Comparison of ENCODE assay signal across 9 cellular contexts in genomic region chr7:100866721-100867039, GRCh38. TPM values are rescaled to one million over a fixed set of nuclear protein-coding genes. Genes with fewer than 3 reads are reported as not detected.
A peak's percentile ranks its signal among the peaks of the same experiment; 100 is the strongest.
DNase-seq lines count a peak whose midpoint lies in the region; ATAC-seq, FAIRE-seq and TF ChIP-seq lines count a peak whose summit lies in the region.
"Had no signal": no experiment of that assay in that cellular context is flagged by ENCODE, and none has a peak within 500 bp of the region (broad histone marks: within the 10 kb centered on the region; RNA-seq: fewer than 3 reads in every experiment).

No MANE protein-coding gene starts in this region.

- POLR2A ChIA-PET in A549 (lab: Yijun Ruan, JAX), result interaction anchor here (0.8 to 1.0 kb wide), 3 partner anchors 8 to 161 kb away, joined by 3 to 4 read pairs (median 3); partner anchors contain the start of genes POP7 and SRRT

- TF ChIP-seq RAD21 in A549 (conservative IDR thresholded peaks at IDR 0.05 in 1 of 2, IDR thresholded peaks at IDR 0.05 in 1 of 2), result no peak

- H3K36me3 ChIP-seq in muscle layer of colon (ENCODE audit: insufficient read depth, low read length), result peaks cover 17% of the 10 kb centered on the region

- H3K27ac ChIP-seq in A549, result peak overlapping the region; percentile 95 to 98
- peak overlapping the region; percentile 90 for H3K27ac ChIP-seq in HL-60 (replicated peaks)
- H3K27ac ChIP-seq in muscle layer of colon (ENCODE audit: low read depth, low read length), result peak overlapping the region; percentile 99

- DNase-seq in A549 (ENCODE audit: low read depth in 1 of 2, low spot score in 1 of 2), result no peak
- no peak for DNase-seq in HL-60 (ENCODE audit: low read depth in 1 of 2, low spot score in 1 of 2)
- DNase-seq in cardiac fibroblast (ENCODE audit: low read depth in 2 of 2), result no peak
- DNase-seq in H4 (ENCODE audit: low spot score), result no peak
- DNase-seq in NCI-H1417 (lab: John Stamatoyannopoulos, UW), result no peak
- DNase-seq in left lobe of liver (ENCODE audit: low spot score), result no peak

- peak overlapping the region; percentile 80 for H3K4me2 ChIP-seq in A549

- no peaks in the 10 kb centered on the region for H3K27me3 ChIP-seq in HL-60 (ENCODE audit: insufficient read depth, poor library complexity, severe bottlenecking)
- no peaks in the 10 kb centered on the region for H3K27me3 ChIP-seq in muscle layer of colon (ENCODE audit: control insufficient read depth in 1 of 2, insufficient read depth in 2 of 2, low read length in 2 of 2)

- TF ChIP-seq CTCF in A549 (IDR thresholded peaks at IDR 0.05) (no peak), HL-60 (IDR thresholded peaks at IDR 0.05; ENCODE audit: insufficient read depth, low read length) (no peak), cardiac fibroblast (IDR thresholded peaks at IDR 0.05; ENCODE audit: low read depth, low read length) (no peak)

- H3K9me3 ChIP-seq in A549, result no peaks in the 10 kb centered on the region
- H3K9me3 ChIP-seq in muscle layer of colon (ENCODE audit: low read length), result no peaks in the 10 kb centered on the region

- 79% methylated on average over 5 of the region's 5 CpGs for WGBS in A549 (ENCODE audit: missing lambda C conversion rate)

- ATAC-seq in A549 (no peak), left lobe of liver (no peak), GM21576 (IDR thresholded peaks at IDR 0.05; ENCODE audit: unreplicated experiment) (no peak)

- no peak for TF ChIP-seq EP300 in A549 (IDR thresholded peaks at IDR 0.05)

- CTCF ChIA-PET in A549 (lab: Yijun Ruan, JAX), result interaction anchor here (1.0 to 1.6 kb wide), 2 partner anchors 9 to 15 kb away, joined by 3 to 6 read pairs; partner anchors contain the start of gene SLC12A9

- peak overlapping the region; percentile 69 for H3K4me3 ChIP-seq in A549
- peak overlapping the region; percentile 66 for H3K4me3 ChIP-seq in HL-60 (replicated peaks; ENCODE audit: insufficient read depth, low read length)
- H3K4me3 ChIP-seq in cardiac fibroblast (replicated peaks in 1 of 2; ENCODE audit: low read depth in 2 of 2, low read length in 2 of 2), result peak overlapping the region; percentile 96 to 97
- H3K4me3 ChIP-seq in muscle layer of colon (ENCODE audit: low read depth in 1 of 2, low read length in 2 of 2), result peak overlapping the region; percentile 81 to 90

- no peak for TF ChIP-seq POLR2A in A549 (IDR thresholded peaks at IDR 0.05; ENCODE audit: low read length)

- peaks cover 22% of the 10 kb centered on the region for H3K4me1 ChIP-seq in A549
- H3K4me1 ChIP-seq in muscle layer of colon (ENCODE audit: insufficient read depth, low read length), result peaks cover 25% of the 10 kb centered on the region

- FAIRE-seq in A549 (lab: Jason Lieb, UNC), result no peak

- peak overlapping the region; percentile 87 for H3K9ac ChIP-seq in muscle layer of colon (ENCODE audit: low read length)

TF ChIP-seq in A549, 52 proteins besides CTCF, POLR2A, EP300 and RAD21:
- TF ChIP-seq CBX8 (IDR thresholded peaks at IDR 0.05) (no peak), HOXB13 (CRISPR knock-in tag; IDR thresholded peaks at IDR 0.05; ENCODE audit: low read depth) (no peak), USF2 (IDR thresholded peaks at IDR 0.05) (no peak), HEYL (CRISPR knock-in tag; IDR thresholded peaks at IDR 0.05) (no peak), JUN (IDR thresholded peaks at IDR 0.05) (no peak), CHD4 (IDR thresholded peaks at IDR 0.05; ENCODE audit: borderline replicate concordance) (no peak)

RNA-seq across cellular contexts. Expression of gene TRIP6, which starts 0.5 kb away (rescaled TPM):
- polyA plus RNA-seq in A549 (2011; rRNA removed), result 14.8 and 18.0 TPM in 2 replicates
- polyA plus RNA-seq in A549 (2012; cell fraction: cytosol; rRNA removed), result 40.0 and 46.3 TPM in 2 replicates
- polyA plus RNA-seq in A549 (2012; cell fraction: nucleus; rRNA removed), result 46.1 and 58.6 TPM in 2 replicates
- 38.2 to 38.5 TPM (median 38.3 TPM) in 3 replicates for polyA plus RNA-seq in A549 (2017; fragmentation: RNase III; extraction: RNeasy Plus Mini Kit Qiagen cat#74134 plus additional on column Dnase treatment)
- 11.3 and 11.6 TPM in 2 replicates for polyA minus RNA-seq in A549 (2011; rRNA and poly(A)+ RNA removed)
- 78.5 and 95.5 TPM in 2 replicates for total RNA-seq in H4 (2014; rRNA removed; shearing (Covaris generic))
- 24.6 TPM for total RNA-seq in left lobe of liver

RNA-seq across cellular contexts. Expression of gene SRRT, which starts 8.2 kb away (rescaled TPM):
- 49.9 and 52.2 TPM in 2 replicates for polyA plus RNA-seq in A549 (2011; rRNA removed)
- 87.7 and 96.2 TPM in 2 replicates for polyA plus RNA-seq in A549 (2012; cell fraction: cytosol; rRNA removed)
- polyA plus RNA-seq in A549 (2012; cell fraction: nucleus; rRNA removed), result 252 and 279 TPM in 2 replicates
- 153 to 194 TPM (median 182 TPM) in 3 replicates for polyA plus RNA-seq in A549 (2017; fragmentation: RNase III; extraction: RNeasy Plus Mini Kit Qiagen cat#74134 plus additional on column Dnase treatment)
- 58.3 and 64.1 TPM in 2 replicates for polyA minus RNA-seq in A549 (2011; rRNA and poly(A)+ RNA removed)
- total RNA-seq in H4 (2014; rRNA removed; shearing (Covaris generic)), result 44.3 and 46.8 TPM in 2 replicates
- total RNA-seq in left lobe of liver, result 53.9 TPM

RNA-seq across cellular contexts. Expression of gene SLC12A9, which starts 14.2 kb away (rescaled TPM):
- polyA plus RNA-seq in A549 (2011; rRNA removed), result 6.2 and 7.0 TPM in 2 replicates
- 12.3 and 17.1 TPM in 2 replicates for polyA plus RNA-seq in A549 (2012; cell fraction: cytosol; rRNA removed)
- polyA plus RNA-seq in A549 (2012; cell fraction: nucleus; rRNA removed), result 68.4 and 69.7 TPM in 2 replicates
- 12.1 to 14.3 TPM (median 13.4 TPM) in 3 replicates for polyA plus RNA-seq in A549 (2017; fragmentation: RNase III; extraction: RNeasy Plus Mini Kit Qiagen cat#74134 plus additional on column Dnase treatment)
- polyA minus RNA-seq in A549 (2011; rRNA and poly(A)+ RNA removed), result 11.3 and 17.6 TPM in 2 replicates
- 4.9 and 5.6 TPM in 2 replicates for total RNA-seq in H4 (2014; rRNA removed; shearing (Covaris generic))
- total RNA-seq in left lobe of liver, result 10.1 TPM

RNA-seq across cellular contexts. Expression of gene UFSP1, which starts 22.8 kb away (rescaled TPM):
- 1.1 and 1.9 TPM in 2 replicates for polyA plus RNA-seq in A549 (2011; rRNA removed)
- 4.1 and 5.9 TPM in 2 replicates for polyA plus RNA-seq in A549 (2012; cell fraction: cytosol; rRNA removed)
- 4.9 and 7.9 TPM in 2 replicates for polyA plus RNA-seq in A549 (2012; cell fraction: nucleus; rRNA removed)
- 6.1 to 7.1 TPM (median 6.9 TPM) in 3 replicates for polyA plus RNA-seq in A549 (2017; fragmentation: RNase III; extraction: RNeasy Plus Mini Kit Qiagen cat#74134 plus additional on column Dnase treatment)
- 3.3 and 4.2 TPM in 2 replicates for polyA minus RNA-seq in A549 (2011; rRNA and poly(A)+ RNA removed)
- 6.3 and 6.7 TPM in 2 replicates for total RNA-seq in H4 (2014; rRNA removed; shearing (Covaris generic))
- 1.8 TPM for total RNA-seq in left lobe of liver

RNA-seq across cellular contexts. Expression of gene ACHE, which starts 29.0 kb away (rescaled TPM):
- 0.17 and 0.26 TPM in 2 replicates for polyA plus RNA-seq in A549 (2011; rRNA removed)
- 1.2 and 1.4 TPM in 2 replicates for polyA plus RNA-seq in A549 (2012; cell fraction: cytosol; rRNA removed)
- 9.1 and 11.7 TPM in 2 replicates for polyA plus RNA-seq in A549 (2012; cell fraction: nucleus; rRNA removed)
- 0.62 to 0.92 TPM (median 0.69 TPM) in 3 replicates for polyA plus RNA-seq in A549 (2017; fragmentation: RNase III; extraction: RNeasy Plus Mini Kit Qiagen cat#74134 plus additional on column Dnase treatment)
- 0.44 and 0.91 TPM in 2 replicates for polyA minus RNA-seq in A549 (2011; rRNA and poly(A)+ RNA removed)
- 0.15 TPM in 1 of 2 replicates, not detected in the other for total RNA-seq in H4 (2014; rRNA removed; shearing (Covaris generic))
- total RNA-seq in left lobe of liver, result 0.48 TPM
- total RNA-seq: M059J had no signal
